In the genomic region with DNA sequence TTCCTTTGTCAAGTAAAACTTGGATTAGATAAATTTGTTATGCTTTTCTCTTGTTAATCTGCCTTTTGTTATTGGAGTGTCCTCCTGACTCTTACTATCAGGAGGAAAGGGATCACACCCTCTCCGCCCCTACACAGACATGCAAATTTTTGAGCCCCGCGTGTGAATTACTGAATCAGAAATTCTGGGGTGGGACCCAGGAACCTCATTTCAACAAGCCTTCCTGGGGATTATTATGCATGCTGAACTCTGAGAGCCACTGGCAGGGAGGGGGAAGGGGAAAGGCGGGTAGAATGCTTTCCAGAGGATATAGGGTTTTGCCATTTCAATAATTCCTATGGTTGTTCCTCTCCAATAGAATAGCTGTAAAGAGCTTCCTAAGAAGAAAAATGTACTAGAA, we compare ENCODE assay signal across 1 cellular context.
A peak's percentile ranks its signal among the peaks of the same experiment; 100 is the strongest.
TF ChIP-seq lines count a peak whose summit lies in the region.

No MANE protein-coding gene starts in this region.

TF ChIP-seq in GM23338, 12 proteins besides CTCF, POLR2A, EP300 and RAD21:
- TF ChIP-seq ZNF114 (CRISPR knock-in tag; IDR thresholded peaks at IDR 0.05) = no peak
- 0 out of 2 replicates have a peak, but pooled peaks have one; percentile 5 for TF ChIP-seq NANOG (IDR thresholded peaks at IDR 0.05; ENCODE audit: borderline replicate concordance)
- no peak for TF ChIP-seq POLR2AphosphoS5 (IDR thresholded peaks at IDR 0.05; ENCODE audit: low read depth)
- no peak for TF ChIP-seq JUNB (IDR thresholded peaks at IDR 0.05; ENCODE audit: unreplicated experiment)
- no peak for TF ChIP-seq CREB1 (CRISPR knock-in tag; IDR thresholded peaks at IDR 0.05; ENCODE audit: low read depth)
- TF ChIP-seq, protein P1, sequence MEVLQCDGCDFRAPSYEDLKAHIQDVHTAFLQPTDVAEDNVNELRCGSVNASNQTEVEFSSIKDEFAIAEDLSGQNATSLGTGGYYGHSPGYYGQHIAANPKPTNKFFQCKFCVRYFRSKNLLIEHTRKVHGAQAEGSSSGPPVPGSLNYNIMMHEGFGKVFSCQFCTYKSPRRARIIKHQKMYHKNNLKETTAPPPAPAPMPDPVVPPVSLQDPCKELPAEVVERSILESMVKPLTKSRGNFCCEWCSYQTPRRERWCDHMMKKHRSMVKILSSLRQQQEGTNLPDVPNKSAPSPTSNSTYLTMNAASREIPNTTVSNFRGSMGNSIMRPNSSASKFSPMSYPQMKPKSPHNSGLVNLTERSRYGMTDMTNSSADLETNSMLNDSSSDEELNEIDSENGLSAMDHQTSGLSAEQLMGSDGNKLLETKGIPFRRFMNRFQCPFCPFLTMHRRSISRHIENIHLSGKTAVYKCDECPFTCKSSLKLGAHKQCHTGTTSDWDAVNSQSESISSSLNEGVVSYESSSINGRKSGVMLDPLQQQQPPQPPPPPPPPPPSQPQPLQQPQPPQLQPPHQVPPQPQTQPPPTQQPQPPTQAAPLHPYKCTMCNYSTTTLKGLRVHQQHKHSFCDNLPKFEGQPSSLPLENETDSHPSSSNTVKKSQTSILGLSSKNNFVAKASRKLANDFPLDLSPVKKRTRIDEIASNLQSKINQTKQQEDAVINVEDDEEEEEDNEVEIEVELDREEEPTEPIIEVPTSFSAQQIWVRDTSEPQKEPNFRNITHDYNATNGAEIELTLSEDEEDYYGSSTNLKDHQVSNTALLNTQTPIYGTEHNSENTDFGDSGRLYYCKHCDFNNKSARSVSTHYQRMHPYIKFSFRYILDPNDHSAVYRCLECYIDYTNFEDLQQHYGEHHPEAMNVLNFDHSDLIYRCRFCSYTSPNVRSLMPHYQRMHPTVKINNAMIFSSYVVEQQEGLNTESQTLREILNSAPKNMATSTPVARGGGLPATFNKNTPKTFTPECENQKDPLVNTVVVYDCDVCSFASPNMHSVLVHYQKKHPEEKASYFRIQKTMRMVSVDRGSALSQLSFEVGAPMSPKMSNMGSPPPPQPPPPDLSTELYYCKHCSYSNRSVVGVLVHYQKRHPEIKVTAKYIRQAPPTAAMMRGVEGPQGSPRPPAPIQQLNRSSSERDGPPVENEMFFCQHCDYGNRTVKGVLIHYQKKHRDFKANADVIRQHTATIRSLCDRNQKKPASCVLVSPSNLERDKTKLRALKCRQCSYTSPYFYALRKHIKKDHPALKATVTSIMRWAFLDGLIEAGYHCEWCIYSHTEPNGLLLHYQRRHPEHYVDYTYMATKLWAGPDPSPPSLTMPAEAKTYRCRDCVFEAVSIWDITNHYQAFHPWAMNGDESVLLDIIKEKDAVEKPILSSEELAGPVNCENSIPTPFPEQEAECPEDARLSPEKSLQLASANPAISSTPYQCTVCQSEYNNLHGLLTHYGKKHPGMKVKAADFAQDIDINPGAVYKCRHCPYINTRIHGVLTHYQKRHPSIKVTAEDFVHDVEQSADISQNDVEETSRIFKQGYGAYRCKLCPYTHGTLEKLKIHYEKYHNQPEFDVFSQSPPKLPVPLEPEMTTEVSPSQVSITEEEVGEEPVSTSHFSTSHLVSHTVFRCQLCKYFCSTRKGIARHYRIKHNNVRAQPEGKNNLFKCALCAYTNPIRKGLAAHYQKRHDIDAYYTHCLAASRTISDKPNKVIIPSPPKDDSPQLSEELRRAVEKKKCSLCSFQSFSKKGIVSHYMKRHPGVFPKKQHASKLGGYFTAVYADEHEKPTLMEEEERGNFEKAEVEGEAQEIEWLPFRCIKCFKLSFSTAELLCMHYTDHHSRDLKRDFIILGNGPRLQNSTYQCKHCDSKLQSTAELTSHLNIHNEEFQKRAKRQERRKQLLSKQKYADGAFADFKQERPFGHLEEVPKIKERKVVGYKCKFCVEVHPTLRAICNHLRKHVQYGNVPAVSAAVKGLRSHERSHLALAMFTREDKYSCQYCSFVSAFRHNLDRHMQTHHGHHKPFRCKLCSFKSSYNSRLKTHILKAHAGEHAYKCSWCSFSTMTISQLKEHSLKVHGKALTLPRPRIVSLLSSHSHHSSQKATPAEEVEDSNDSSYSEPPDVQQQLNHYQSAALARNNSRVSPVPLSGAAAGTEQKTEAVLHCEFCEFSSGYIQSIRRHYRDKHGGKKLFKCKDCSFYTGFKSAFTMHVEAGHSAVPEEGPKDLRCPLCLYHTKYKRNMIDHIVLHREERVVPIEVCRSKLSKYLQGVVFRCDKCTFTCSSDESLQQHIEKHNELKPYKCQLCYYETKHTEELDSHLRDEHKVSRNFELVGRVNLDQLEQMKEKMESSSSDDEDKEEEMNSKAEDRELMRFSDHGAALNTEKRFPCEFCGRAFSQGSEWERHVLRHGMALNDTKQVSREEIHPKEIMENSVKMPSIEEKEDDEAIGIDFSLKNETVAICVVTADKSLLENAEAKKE (CRISPR knock-in tag; IDR thresholded peaks at IDR 0.05) = no peak
- no peak for TF ChIP-seq STAT1 (IDR thresholded peaks at IDR 0.05; ENCODE audit: unreplicated experiment)
TF ChIP-seq in GM23338: peak in this region for 1.
